In the genomic region with DNA sequence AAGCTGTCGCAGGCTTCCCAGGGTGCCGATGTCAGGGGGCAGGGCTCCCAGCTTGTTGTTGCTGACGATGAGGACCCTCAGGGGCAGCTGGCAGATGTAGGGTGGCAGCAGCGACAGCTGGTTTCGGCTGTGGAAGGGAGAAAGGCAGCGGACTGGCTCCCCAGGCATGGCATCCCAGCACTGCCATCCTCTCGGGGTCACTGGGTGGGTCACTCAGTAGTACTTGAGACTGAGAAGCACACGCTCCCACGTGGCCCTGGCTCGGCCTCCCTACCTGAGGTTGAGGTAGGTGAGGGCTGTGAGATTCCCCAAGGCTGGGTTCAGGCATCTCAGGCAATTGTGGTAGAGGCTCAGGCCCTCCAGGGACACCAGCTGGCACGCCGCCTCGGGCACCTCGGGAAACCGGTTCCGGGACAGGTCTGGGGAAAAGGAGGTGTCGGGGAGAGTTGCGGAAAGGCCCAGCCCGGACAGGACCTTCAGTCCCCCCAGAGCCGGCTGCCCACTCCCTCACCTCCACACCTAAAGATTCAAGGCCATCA, we compare ENCODE assay signal across 10 cellular contexts. TPM values are rescaled to one million over a fixed set of nuclear protein-coding genes. Genes with fewer than 3 reads are reported as not detected.
DNase-seq lines count a peak whose midpoint lies in the region; ATAC-seq and TF ChIP-seq lines count a peak whose summit lies in the region.
"Had no signal": no experiment of that assay in that cellular context is flagged by ENCODE, and none has a peak within 500 bp of the region (broad histone marks: within the 10 kb centered on the region; RNA-seq: fewer than 3 reads in every experiment).

No MANE protein-coding gene starts in this region.

- H3K27me3 ChIP-seq in left lung = no peaks in the 10 kb centered on the region

- peak overlapping the region; percentile 95 to 98 for H3K27ac ChIP-seq in left lung

- no peaks in the 10 kb centered on the region for H3K27me3 Mint-ChIP-seq in activated T-cell treated with anti-CD3 and anti-CD28 coated beads, Interleukin-2, amount 50 U/mL, for 24 hours
- no peaks in the 10 kb centered on the region for H3K27me3 Mint-ChIP-seq in activated CD8-positive, alpha-beta T cell treated with anti-CD3 and anti-CD28 coated beads for 36 hours
- no peaks in the 10 kb centered on the region for H3K27me3 Mint-ChIP-seq in stimulated activated naive CD8-positive, alpha-beta T cell treated with anti-CD3 and anti-CD28 coated beads, Interleukin-15, amount 100 ng/mL, for 72 hours

- H3K27ac Mint-ChIP-seq in activated T-cell treated with anti-CD3 and anti-CD28 coated beads, Interleukin-2, amount 50 U/mL, for 24 hours = peak overlapping the region; percentile 97
- peak overlapping the region; percentile 93 for H3K27ac Mint-ChIP-seq in activated CD8-positive, alpha-beta T cell treated with anti-CD3 and anti-CD28 coated beads for 36 hours
- H3K27ac Mint-ChIP-seq in stimulated activated naive CD8-positive, alpha-beta T cell treated with anti-CD3 and anti-CD28 coated beads, Interleukin-15, amount 100 ng/mL, for 72 hours = peak overlapping the region in 1 of 2 donors; percentile 13

- H3K4me1 ChIP-seq in left lung = peaks cover 25 to 47% of the 10 kb centered on the region in 2 donors

- H3K4me3 Mint-ChIP-seq in activated T-cell treated with anti-CD3 and anti-CD28 coated beads, Interleukin-2, amount 50 U/mL, for 24 hours = no peak overlapping the region
- peak overlapping the region; percentile 98 for H3K4me3 Mint-ChIP-seq in activated CD8-positive, alpha-beta T cell treated with anti-CD3 and anti-CD28 coated beads for 36 hours
- H3K4me3 Mint-ChIP-seq in stimulated activated naive CD8-positive, alpha-beta T cell treated with anti-CD3 and anti-CD28 coated beads, Interleukin-15, amount 100 ng/mL, for 72 hours = peak overlapping the region; percentile 59 to 64

- H3K9me3 ChIP-seq in left lung = no peaks in the 10 kb centered on the region

- POLR2A ChIA-PET in activated CD8-positive, alpha-beta T cell treated with anti-CD3 and anti-CD28 coated beads for 36 hours (lab: Charles Lee) = interaction anchor here (0.7 to 2.3 kb wide), 4 partner anchors 9 to 478 kb away, joined by 3 to 8 read pairs (median 3); no protein-coding TSS in a partner anchor

- no peak for ATAC-seq in activated CD8-positive, alpha-beta T cell treated with anti-CD3 and anti-CD28 coated beads for 36 hours
- peak; percentile 0 for ATAC-seq in left lung
- ATAC-seq in stimulated activated naive CD8-positive, alpha-beta T cell treated with anti-CD3 and anti-CD28 coated beads, Interleukin-15, amount 100 ng/mL, for 72 hours = no peak
- ATAC-seq: SK-N-SH treated with all-trans-retinoic acid at 6 μM for 48 hours had no signal

- CTCF ChIA-PET in activated CD8-positive, alpha-beta T cell treated with anti-CD3 and anti-CD28 coated beads for 36 hours (lab: Charles Lee) = interaction anchor here (0.9 to 1.2 kb wide), 6 partner anchors 18 to 113 kb away, joined by 3 to 5 read pairs (median 3); no protein-coding TSS in a partner anchor

- H3K4me3 ChIP-seq in left lung = peak overlapping the region in 1 of 2 donors; percentile 78

- peaks cover 11% of the 10 kb centered on the region for H3K36me3 Mint-ChIP-seq in activated T-cell treated with anti-CD3 and anti-CD28 coated beads, Interleukin-2, amount 50 U/mL, for 24 hours (ENCODE audit: low read depth)
- H3K36me3 Mint-ChIP-seq in activated CD8-positive, alpha-beta T cell treated with anti-CD3 and anti-CD28 coated beads for 36 hours (ENCODE audit: low read depth) = peaks cover 5% of the 10 kb centered on the region

- no peaks in the 10 kb centered on the region for H3K9me3 Mint-ChIP-seq in activated T-cell treated with anti-CD3 and anti-CD28 coated beads, Interleukin-2, amount 50 U/mL, for 24 hours
- H3K9me3 Mint-ChIP-seq in activated CD8-positive, alpha-beta T cell treated with anti-CD3 and anti-CD28 coated beads for 36 hours = no peaks in the 10 kb centered on the region
- H3K9me3 Mint-ChIP-seq in stimulated activated naive CD8-positive, alpha-beta T cell treated with anti-CD3 and anti-CD28 coated beads, Interleukin-15, amount 100 ng/mL, for 72 hours = no peaks in the 10 kb centered on the region

- H3K36me3 ChIP-seq in left lung = peaks cover 0 to 54% of the 10 kb centered on the region in 2 donors

- DNase-seq in activated T-cell treated with anti-CD3 and anti-CD28 coated beads, Interleukin-2, amount 50 U/mL, for 24 hours = no peak
- DNase-seq in activated T-cell treated with anti-CD3 and anti-CD28 coated beads for 4 hours (no peak), left lung (peak; percentile 72 to 90), NCI-H2107 treated with DMSO at 0.1 percent for 48 hours (lab: John Stamatoyannopoulos, UW; ENCODE audit: unreplicated experiment) (no peak), NCI-H1105 treated with DMSO at 0.1 percent for 48 hours (lab: John Stamatoyannopoulos, UW) (no peak), AG20443 (ENCODE audit: low spot score) (no peak)
- DNase-seq in activated CD8-positive, alpha-beta T cell treated with anti-CD3 and anti-CD28 coated beads for 36 hours = no peak
- DNase-seq in stimulated activated naive CD8-positive, alpha-beta T cell treated with anti-CD3 and anti-CD28 coated beads, Interleukin-15, amount 100 ng/mL, for 72 hours = no peak
- DNase-seq: kidney glomerular epithelial cell had no signal

- no peak for TF ChIP-seq CTCF in activated CD8-positive, alpha-beta T cell treated with anti-CD3 and anti-CD28 coated beads for 36 hours (IDR thresholded peaks at IDR 0.05)
- TF ChIP-seq CTCF in left lung (IDR thresholded peaks at IDR 0.05) = no peak

- H3K4me1 Mint-ChIP-seq in activated T-cell treated with anti-CD3 and anti-CD28 coated beads, Interleukin-2, amount 50 U/mL, for 24 hours (ENCODE audit: low read depth) = peaks cover 44% of the 10 kb centered on the region
- peaks cover 20% of the 10 kb centered on the region for H3K4me1 Mint-ChIP-seq in activated CD8-positive, alpha-beta T cell treated with anti-CD3 and anti-CD28 coated beads for 36 hours (ENCODE audit: low read depth)
- H3K4me1 Mint-ChIP-seq in stimulated activated naive CD8-positive, alpha-beta T cell treated with anti-CD3 and anti-CD28 coated beads, Interleukin-15, amount 100 ng/mL, for 72 hours = peaks cover 41% of the 10 kb centered on the region

- intact Hi-C loops in activated CD8-positive, alpha-beta T cell treated with anti-CD3 and anti-CD28 coated beads for 36 hours (cut with micrococcal nuclease) = no loop called here
- intact Hi-C loops in left lung (cut with DNase I) = no loop called here

RNA-seq across cellular contexts. Expression of a gene that starts 3.8 kb away (rescaled TPM):
- 10 to 100 TPM; 77.7 to 78.7 TPM for total RNA-seq in activated CD8-positive, alpha-beta T cell treated with anti-CD3 and anti-CD28 coated beads for 36 hours
- total RNA-seq in left lung = 10 to 100 TPM; 66.5 to 86.5 TPM

RNA-seq across cellular contexts. Expression of a gene that starts 4.0 kb away (rescaled TPM):
- total RNA-seq in activated CD8-positive, alpha-beta T cell treated with anti-CD3 and anti-CD28 coated beads for 36 hours = 1 to 10 TPM; 1.4 to 1.5 TPM
- total RNA-seq in left lung = under 1 TPM; 0.37 to 0.44 TPM

RNA-seq across cellular contexts. Expression of a gene that starts 8.4 kb away (rescaled TPM):
- total RNA-seq in activated CD8-positive, alpha-beta T cell treated with anti-CD3 and anti-CD28 coated beads for 36 hours = 10 to 100 TPM in 1 of 2 experiments, 1 to 10 TPM in 1; 9.9 to 12.8 TPM
- 1 to 10 TPM; 6.3 to 8.3 TPM for total RNA-seq in left lung

RNA-seq across cellular contexts. Expression of a gene that starts 20.1 kb away (rescaled TPM):
- total RNA-seq in activated CD8-positive, alpha-beta T cell treated with anti-CD3 and anti-CD28 coated beads for 36 hours = 1 to 10 TPM; 3.9 to 4.6 TPM
- total RNA-seq in left lung = 100 to 1,000 TPM; 158 to 204 TPM

RNA-seq across cellular contexts. Expression of a gene that starts 30.2 kb away (rescaled TPM):
- total RNA-seq in activated CD8-positive, alpha-beta T cell treated with anti-CD3 and anti-CD28 coated beads for 36 hours = 10 to 100 TPM in 1 of 2 experiments, 1 to 10 TPM in 1; 9.6 to 10.5 TPM
- 10 to 100 TPM; 15.7 to 18.8 TPM for total RNA-seq in left lung

Comparison
In these comparisons a context has a peak if more than half of its experiments do, and no peak if none do; other contexts are left out.
1. DNase-seq: peak in left lung (2 of 2); none in activated T-cell treated with anti-CD3 and anti-CD28 coated beads, Interleukin-2, amount 50 U/mL, for 24 hours (single experiment), activated T-cell treated with anti-CD3 and anti-CD28 coated beads for 4 hours (single experiment), activated CD8-positive, alpha-beta T cell treated with anti-CD3 and anti-CD28 coated beads for 36 hours (single experiment), stimulated activated naive CD8-positive, alpha-beta T cell treated with anti-CD3 and anti-CD28 coated beads, Interleukin-15, amount 100 ng/mL, for 72 hours (0 of 2), NCI-H2107 treated with DMSO at 0.1 percent for 48 hours (single experiment), NCI-H1105 treated with DMSO at 0.1 percent for 48 hours (single experiment) and AG20443 (single experiment).